In the genomic region with DNA sequence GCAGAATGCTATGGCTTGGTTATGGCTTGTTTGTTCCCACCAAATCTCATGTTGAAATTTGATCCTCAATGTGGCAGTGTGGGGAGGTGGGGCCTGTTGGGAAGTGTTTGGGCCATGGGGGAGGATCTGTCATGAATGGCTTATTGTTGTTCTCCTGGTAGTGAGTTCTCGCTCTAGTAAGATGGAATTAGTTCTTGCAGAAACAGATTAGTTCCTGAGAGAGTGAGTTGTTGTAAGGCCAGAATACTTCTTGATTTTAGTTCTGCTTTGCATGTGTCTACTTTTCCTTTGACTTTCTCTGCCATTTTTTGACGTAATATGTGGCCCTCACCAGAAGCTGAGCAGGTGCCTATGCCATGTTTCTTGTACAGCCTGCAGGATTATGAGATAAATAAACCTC, we compare ENCODE assay signal across 20 cellular contexts.
DNase-seq lines count a peak whose midpoint lies in the region; ATAC-seq and TF ChIP-seq lines count a peak whose summit lies in the region.
"Had no signal": no experiment of that assay in that cellular context is flagged by ENCODE, and none has a peak within 500 bp of the region (broad histone marks: within the 10 kb centered on the region; RNA-seq: fewer than 3 reads in every experiment).

No MANE protein-coding gene starts in this region.

- H3K36me3 Mint-ChIP-seq in IgD-negative memory B cell = no peaks in the 10 kb centered on the region
- no peaks in the 10 kb centered on the region for H3K36me3 Mint-ChIP-seq in stimulated activated memory B cell treated with anti-CD40 and anti-IgM and Interleukin-4, amounts not matched to agents 10 μg/mL and 1 μg/mL and 100 μg/mL, for 72 hours
- no peaks in the 10 kb centered on the region for H3K36me3 Mint-ChIP-seq in chondrocyte (ENCODE audit: low read depth)
- H3K36me3 Mint-ChIP-seq: WTC11 had no signal

- ATAC-seq in stimulated activated memory B cell treated with anti-CD40 and anti-IgM and Interleukin-4, amounts not matched to agents 10 μg/mL and 1 μg/mL and 100 μg/mL, for 72 hours = peak; percentile 13
- no peak for ATAC-seq in HG03045 (IDR thresholded peaks at IDR 0.05; ENCODE audit: unreplicated experiment)
- ATAC-seq: foreskin keratinocyte, left lobe of liver, WTC11 had no signal

- no peak for TF ChIP-seq CTCF in OCI-LY1 (IDR thresholded peaks at IDR 0.05; ENCODE audit: low read length)
- TF ChIP-seq CTCF in chondrocyte (IDR thresholded peaks at IDR 0.05) = no peak
- no peak for TF ChIP-seq CTCF in GM10248 (IDR thresholded peaks at IDR 0.05; ENCODE audit: control extremely low read depth, extremely low read depth, low read depth, missing control alignments)

- H3K9me3 Mint-ChIP-seq in IgD-negative memory B cell (no peaks in the 10 kb centered on the region), chondrocyte (ENCODE audit: low read depth) (no peaks in the 10 kb centered on the region)
- peaks cover 3% of the 10 kb centered on the region for H3K9me3 Mint-ChIP-seq in stimulated activated memory B cell treated with anti-CD40 and anti-IgM and Interleukin-4, amounts not matched to agents 10 μg/mL and 1 μg/mL and 100 μg/mL, for 72 hours

- H3K27ac ChIP-seq in OCI-LY1 (ENCODE audit: low read depth, low read length, poor library complexity, severe bottlenecking) (peak overlapping the region; percentile 78), layer of hippocampus (ENCODE audit: low read depth, low read length) (peak overlapping the region; percentile 59)
- H3K27ac ChIP-seq: brain microvascular endothelial cell, foreskin keratinocyte had no signal

- peak overlapping the region; percentile 16 for H3K4me3 ChIP-seq in OCI-LY1 (ENCODE audit: low read depth, low read length, poor library complexity, severe bottlenecking)

- H3K9me3 ChIP-seq in OCI-LY1 (ENCODE audit: low read length) = no peaks in the 10 kb centered on the region

- no peak for DNase-seq in middle frontal gyrus (ENCODE audit: extremely low spot score, low spot score)
- DNase-seq in chondrocyte (ENCODE audit: low spot score) = no peak
- DNase-seq in GM10248 (ENCODE audit: extremely low spot score) = no peak
- DNase-seq: AML-193; brain microvascular endothelial cell; dermis blood vessel endothelial cell; foreskin keratinocyte; GF-D8; NCI-H1694; Right ventricle myocardium superior; stimulated activated CD4-positive, alpha-beta T cell treated with anti-CD3 and anti-CD28 coated beads, Interleukin-2, amount 100 ng/mL, for 48 hours; substantia nigra; T-helper 2 cell had no signal

- H2AFZ ChIP-seq in OCI-LY1 (ENCODE audit: low read length) = no peak overlapping the region

- peak overlapping the region; percentile 32; the same call in 1 of the 2 replicates for H3K4me2 ChIP-seq in OCI-LY1 (ENCODE audit: low read length)

- no peaks in the 10 kb centered on the region for H3K9me2 ChIP-seq in OCI-LY1 (ENCODE audit: low read depth, low read length)

- H4K20me1 ChIP-seq in OCI-LY1 (ENCODE audit: insufficient read depth, low read length) = no peaks in the 10 kb centered on the region

- POLR2A ChIA-PET in GM10248 (lab: Yijun Ruan, JAX) = no interaction called here

- H3K36me3 ChIP-seq in OCI-LY1 (ENCODE audit: insufficient read depth, low read length) = no peaks in the 10 kb centered on the region
- H3K36me3 ChIP-seq: brain microvascular endothelial cell had no signal

- H3K27me3 ChIP-seq in OCI-LY1 (ENCODE audit: insufficient read depth, low read length) (no peaks in the 10 kb centered on the region), layer of hippocampus (ENCODE audit: control insufficient read depth, insufficient read depth, low read length) (no peaks in the 10 kb centered on the region)
- H3K27me3 ChIP-seq: brain microvascular endothelial cell, foreskin keratinocyte had no signal

- H3K4me3 Mint-ChIP-seq in IgD-negative memory B cell = peak overlapping the region in 3 of 4 donors; percentile 44 to 73 (median 73)
- H3K4me3 Mint-ChIP-seq in stimulated activated memory B cell treated with anti-CD40 and anti-IgM and Interleukin-4, amounts not matched to agents 10 μg/mL and 1 μg/mL and 100 μg/mL, for 72 hours = no peak overlapping the region
- H3K4me3 Mint-ChIP-seq in chondrocyte (ENCODE audit: unreplicated experiment) = no peak overlapping the region
- H3K4me3 Mint-ChIP-seq: WTC11 had no signal

- CTCF ChIA-PET in GM10248 (lab: Yijun Ruan, JAX) = no interaction called here

- H3K27me3 Mint-ChIP-seq in IgD-negative memory B cell = peaks cover 5% of the 10 kb centered on the region
- no peaks in the 10 kb centered on the region for H3K27me3 Mint-ChIP-seq in stimulated activated memory B cell treated with anti-CD40 and anti-IgM and Interleukin-4, amounts not matched to agents 10 μg/mL and 1 μg/mL and 100 μg/mL, for 72 hours
- H3K27me3 Mint-ChIP-seq in chondrocyte (ENCODE audit: low read depth) = peaks cover 32% of the 10 kb centered on the region

- H3K4me1 ChIP-seq in OCI-LY1 (ENCODE audit: insufficient read depth, low read length, severe bottlenecking) = peaks cover 26% of the 10 kb centered on the region

- H3K4me1 Mint-ChIP-seq in IgD-negative memory B cell = peaks cover 25 to 42% (median 29%) of the 10 kb centered on the region in 3 donors
- H3K4me1 Mint-ChIP-seq in stimulated activated memory B cell treated with anti-CD40 and anti-IgM and Interleukin-4, amounts not matched to agents 10 μg/mL and 1 μg/mL and 100 μg/mL, for 72 hours = peaks cover 35% of the 10 kb centered on the region
- no peaks in the 10 kb centered on the region for H3K4me1 Mint-ChIP-seq in chondrocyte (ENCODE audit: low read depth)

- H3K27ac Mint-ChIP-seq in IgD-negative memory B cell = peak overlapping the region; percentile 85 to 96 (median 88)
- peak overlapping the region; percentile 86 for H3K27ac Mint-ChIP-seq in stimulated activated memory B cell treated with anti-CD40 and anti-IgM and Interleukin-4, amounts not matched to agents 10 μg/mL and 1 μg/mL and 100 μg/mL, for 72 hours
- no peak overlapping the region for H3K27ac Mint-ChIP-seq in chondrocyte (ENCODE audit: unreplicated experiment)
- H3K27ac Mint-ChIP-seq: WTC11 had no signal

- no peaks in the 10 kb centered on the region for H3F3A ChIP-seq in OCI-LY1 (ENCODE audit: insufficient read depth, low read length)

- H3K9ac ChIP-seq in OCI-LY1 (ENCODE audit: low read length) = no peak overlapping the region

- H3K79me2 ChIP-seq in OCI-LY1 (ENCODE audit: insufficient read depth, low read length) = no peaks in the 10 kb centered on the region

Comparison
In these comparisons a context has a peak if more than half of its experiments do, and no peak if none do; other contexts are left out.
1. H3K4me3 Mint-ChIP-seq: peak in IgD-negative memory B cell (3 of 4); none in stimulated activated memory B cell treated with anti-CD40 and anti-IgM and Interleukin-4, amounts not matched to agents 10 μg/mL and 1 μg/mL and 100 μg/mL, for 72 hours (single experiment) and chondrocyte (single experiment).